ENCODE assay signal across 29 cellular contexts in genomic region chr9:20112367-20112766, GRCh38.
"Had no signal": no experiment of that assay in that cellular context is flagged by ENCODE, and none has a peak within 500 bp of the region (broad histone marks: within the 10 kb centered on the region; RNA-seq: fewer than 3 reads in every experiment).

No MANE protein-coding gene starts in this region.

- H3K4me3 ChIP-seq: psoas muscle, sigmoid colon, uterus had no signal

- ATAC-seq: esophagus mucosa; left cardiac atrium; left ventricle myocardium superior; psoas muscle; stimulated activated effector memory CD8-positive, alpha-beta T cell treated with anti-CD3 and anti-CD28 coated beads, Interleukin-12 subunit alpha, Interleukin-12 subunit beta, amount 100 ng/mL, for 72 hours; stimulated activated naive CD8-positive, alpha-beta T cell treated with anti-CD3 and anti-CD28 coated beads, Interleukin-15, amount 100 ng/mL, for 72 hours; T-cell had no signal

- H3K4me1 Mint-ChIP-seq: activated naive CD4-positive, alpha-beta T cell treated with anti-CD3 and anti-CD28 coated beads, Interleukin-2, amount 10 ng/mL, durations not matched to agents 7 days and 5 days; stimulated activated effector memory CD8-positive, alpha-beta T cell treated with anti-CD3 and anti-CD28 coated beads, Interleukin-12 subunit alpha, Interleukin-12 subunit beta, amount 100 ng/mL, for 72 hours; stimulated activated naive CD8-positive, alpha-beta T cell treated with anti-CD3 and anti-CD28 coated beads, Interleukin-15, amount 100 ng/mL, for 72 hours; T-cell had no signal

- DNase-seq: activated CD4-positive, alpha-beta memory T cell treated with anti-CD3 and anti-CD28 coated beads for 36 hours; activated CD4-positive, alpha-beta T cell treated with anti-CD3 and anti-CD28 coated beads for 4 hours; activated CD8-positive, alpha-beta memory T cell treated with anti-CD3 and anti-CD28 coated beads, Interleukin-2, amount 50 U/mL, for 4 hours; activated effector memory CD4-positive, alpha-beta T cell treated with anti-CD3 and anti-CD28 coated beads, Interleukin-2, amount 50 U/mL, for 16 hours; activated naive CD4-positive, alpha-beta T cell treated with anti-CD3 and anti-CD28 coated beads, Interleukin-2, amount 10 ng/mL, durations not matched to agents 7 days and 5 days; activated naive CD8-positive, alpha-beta T cell treated with anti-CD3 and anti-CD28 coated beads, Interleukin-2, amount 10 ng/mL, durations not matched to agents 7 days and 5 days; activated T-cell treated with anti-CD3 and anti-CD28 coated beads, Interleukin-2, amount 50 U/mL, for 1 hour; caudate nucleus; cortex of kidney; foreskin melanocyte; left cardiac atrium; left ventricle myocardium superior; mammary epithelial cell; naive B cell; nephron progenitor cell; psoas muscle; sigmoid colon; small intestine; stimulated activated CD4-positive, alpha-beta T cell treated with anti-CD3 and anti-CD28 coated beads, Interleukin-4, amount 100 ng/mL, for 24 hours; stimulated activated naive CD8-positive, alpha-beta T cell treated with anti-CD3 and anti-CD28 coated beads, Interleukin-15, amount 100 ng/mL, for 72 hours; substantia nigra; T-cell; uterus had no signal

- H3K27ac Mint-ChIP-seq: activated CD4-positive, alpha-beta memory T cell treated with anti-CD3 and anti-CD28 coated beads for 36 hours; activated naive CD4-positive, alpha-beta T cell treated with anti-CD3 and anti-CD28 coated beads, Interleukin-2, amount 10 ng/mL, durations not matched to agents 7 days and 5 days; activated naive CD8-positive, alpha-beta T cell treated with anti-CD3 and anti-CD28 coated beads, Interleukin-2, amount 10 ng/mL, durations not matched to agents 7 days and 5 days; activated T-helper 1 cell treated with anti-CD3 and anti-CD28 coated beads, Interleukin-12 subunit alpha, Interleukin-12 subunit beta, Interleukin-2, Interleukin-4 antibody, amounts not matched to agents 30 ng/mL and 10 ng/mL and 1 ng/mL, durations not matched to agents 14 hours and 24 hours and 36 hours; mesothelial cell of epicardium; nephron progenitor cell; stimulated activated effector memory CD8-positive, alpha-beta T cell treated with anti-CD3 and anti-CD28 coated beads, Interleukin-12 subunit alpha, Interleukin-12 subunit beta, amount 100 ng/mL, for 72 hours; T-cell; T-helper 2 cell treated with Interferon-gamma antibody and Interleukin-4, amounts not matched to agents 5 μg/mL and 100 μg/mL, for 36 hours; type B pancreatic cell had no signal

- H3K27me3 Mint-ChIP-seq: activated CD4-positive, alpha-beta memory T cell treated with anti-CD3 and anti-CD28 coated beads for 36 hours; activated naive CD8-positive, alpha-beta T cell treated with anti-CD3 and anti-CD28 coated beads, Interleukin-2, amount 10 ng/mL, durations not matched to agents 7 days and 5 days; naive B cell; stimulated activated naive CD8-positive, alpha-beta T cell treated with anti-CD3 and anti-CD28 coated beads, Interleukin-15, amount 100 ng/mL, for 72 hours; T-cell; type B pancreatic cell had no signal

- H3K36me3 Mint-ChIP-seq: stimulated activated effector memory CD8-positive, alpha-beta T cell treated with anti-CD3 and anti-CD28 coated beads, Interleukin-12 subunit alpha, Interleukin-12 subunit beta, amount 100 ng/mL, for 72 hours; T-cell; type B pancreatic cell had no signal

- H3K4me3 Mint-ChIP-seq: activated CD4-positive, alpha-beta memory T cell treated with anti-CD3 and anti-CD28 coated beads for 36 hours; activated naive CD4-positive, alpha-beta T cell treated with anti-CD3 and anti-CD28 coated beads, Interleukin-2, amount 10 ng/mL, durations not matched to agents 7 days and 5 days; activated naive CD8-positive, alpha-beta T cell treated with anti-CD3 and anti-CD28 coated beads, Interleukin-2, amount 10 ng/mL, durations not matched to agents 7 days and 5 days; activated T-helper 1 cell treated with anti-CD3 and anti-CD28 coated beads, Interleukin-12 subunit alpha, Interleukin-12 subunit beta, Interleukin-2, Interleukin-4 antibody, amounts not matched to agents 30 ng/mL and 10 ng/mL and 1 ng/mL, durations not matched to agents 14 hours and 24 hours and 36 hours; mesothelial cell of epicardium; naive B cell; nephron progenitor cell; stimulated activated effector memory CD8-positive, alpha-beta T cell treated with anti-CD3 and anti-CD28 coated beads, Interleukin-12 subunit alpha, Interleukin-12 subunit beta, amount 100 ng/mL, for 72 hours; stimulated activated naive CD8-positive, alpha-beta T cell treated with anti-CD3 and anti-CD28 coated beads, Interleukin-15, amount 100 ng/mL, for 72 hours; T-cell; T-helper 2 cell treated with Interferon-gamma antibody and Interleukin-4, amounts not matched to agents 5 μg/mL and 100 μg/mL, for 36 hours; type B pancreatic cell had no signal
